11 cellular contexts compared by ENCODE assay signal in the genomic region with DNA sequence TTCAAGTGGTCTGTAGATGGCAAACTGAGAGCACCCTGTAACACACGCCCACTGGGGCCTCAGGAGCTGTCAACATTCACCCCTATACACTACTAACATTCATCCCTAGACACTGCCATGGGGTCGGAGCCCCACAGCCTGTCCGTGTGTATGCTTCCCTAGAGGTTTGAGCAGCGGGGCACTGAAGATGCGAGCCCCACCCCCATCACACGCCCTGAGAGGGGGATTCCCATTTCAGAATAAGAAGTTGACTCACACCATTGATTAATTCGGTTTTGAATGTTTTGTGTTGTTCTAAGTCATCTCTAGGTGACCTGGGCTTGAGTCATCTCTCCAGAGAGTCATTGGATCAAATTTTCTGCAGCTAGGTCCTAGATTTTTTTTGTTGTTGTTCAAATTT. TPM values are rescaled to one million over a fixed set of nuclear protein-coding genes. Genes with fewer than 3 reads are reported as not detected.
DNase-seq lines count a peak whose midpoint lies in the region; ATAC-seq lines count a peak whose summit lies in the region.
"Had no signal": no experiment of that assay in that cellular context is flagged by ENCODE, and none has a peak within 500 bp of the region (broad histone marks: within the 10 kb centered on the region; RNA-seq: fewer than 3 reads in every experiment).

No MANE protein-coding gene starts in this region.

- DNase-seq in HT1080 (ENCODE audit: low read depth) (peak; percentile 82), amniotic epithelial cell (ENCODE audit: low read depth) (peak; percentile 48), NCI-H345 treated with DMSO at 0.1 percent for 48 hours (lab: John Stamatoyannopoulos, UW; ENCODE audit: unreplicated experiment) (no peak)
- peak; percentile 54 for DNase-seq in stimulated activated CD4-positive, alpha-beta T cell treated with anti-CD3 and anti-CD28 coated beads, Interleukin-4, amount 100 ng/mL, for 48 hours (ENCODE audit: low read depth in 2 of 2)
- DNase-seq: NCI-H1694 had no signal

- ATAC-seq in GM18868 (IDR thresholded peaks at IDR 0.05; ENCODE audit: unreplicated experiment) (peak; percentile 66), HG03025 (IDR thresholded peaks at IDR 0.05; ENCODE audit: low FRiP score, unreplicated experiment) (no peak), HG02970 (IDR thresholded peaks at IDR 0.05; ENCODE audit: low FRiP score, unreplicated experiment) (no peak), GM19351 (IDR thresholded peaks at IDR 0.05; ENCODE audit: unreplicated experiment) (no peak)

RNA-seq across cellular contexts. Expression of a gene that starts 37.3 kb away (rescaled TPM):
- total RNA-seq in HT1080 (2014; rRNA removed; shearing (Covaris generic)), result 6.4 and 13.6 TPM in 2 replicates
- 17.3 and 17.8 TPM in 2 replicates for polyA plus RNA-seq in HT1080 (2015; cell fraction: cytosol; rRNA removed)
- 6.7 and 8.4 TPM in 2 replicates for polyA plus RNA-seq in HT1080 (2015; cell fraction: nucleus; rRNA removed)

RNA-seq across cellular contexts. Expression of a gene that starts 52.3 kb away (rescaled TPM):
- total RNA-seq in HT1080 (2014; rRNA removed; shearing (Covaris generic)), result not detected in 2 replicates
- polyA plus RNA-seq in HT1080 (2015; cell fraction: cytosol; rRNA removed), result not detected in 2 replicates
- polyA plus RNA-seq in HT1080 (2015; cell fraction: nucleus; rRNA removed), result not detected in 2 replicates
- total RNA-seq: lung microvascular endothelial cell, thoracic aorta had no signal
